Comparison of ENCODE assay signal across 8 cellular contexts in the genomic region with DNA sequence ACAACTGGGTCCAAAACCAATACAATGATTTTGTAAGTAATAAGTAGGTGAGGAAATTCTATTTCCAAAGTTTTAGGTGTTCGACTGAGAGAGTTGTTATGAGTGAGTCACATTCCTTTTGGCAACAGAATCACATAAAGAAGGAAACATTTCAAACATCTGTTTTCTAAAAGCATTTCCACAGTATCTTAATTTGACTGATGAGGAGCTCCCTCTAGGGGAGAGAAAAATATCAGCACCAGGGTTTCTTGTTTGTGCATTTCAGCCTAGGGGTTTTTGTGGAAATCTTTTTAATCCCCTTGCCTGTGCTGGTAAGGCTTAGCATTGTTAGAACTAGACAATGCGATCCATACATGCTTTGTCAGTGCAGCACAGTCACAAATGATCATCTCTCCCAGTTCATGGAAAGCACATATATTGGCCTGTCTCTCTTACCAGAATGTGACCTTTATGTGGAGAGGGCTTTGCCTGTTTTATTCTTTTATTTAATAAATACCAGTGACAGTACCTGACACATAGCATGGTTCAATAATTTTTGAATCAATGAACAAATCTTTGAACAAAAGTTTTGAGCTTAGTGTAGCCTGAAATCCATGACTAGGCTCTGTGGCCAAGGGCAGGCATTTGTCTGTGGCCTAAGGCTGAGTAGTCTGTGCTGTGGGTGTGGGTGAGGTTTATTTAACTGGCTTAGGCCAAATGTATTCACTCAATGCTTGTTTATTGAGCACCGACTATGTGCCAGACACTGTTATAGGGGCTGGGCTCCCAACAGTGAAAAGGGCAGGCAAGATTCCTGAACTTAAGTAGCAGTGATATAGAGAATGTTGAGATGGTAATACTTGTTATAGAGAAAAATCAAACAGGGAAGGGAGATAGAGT. TPM values are rescaled to one million over a fixed set of nuclear protein-coding genes. Genes with fewer than 3 reads are reported as not detected.
DNase-seq lines count a peak whose midpoint lies in the region; ATAC-seq and TF ChIP-seq lines count a peak whose summit lies in the region.

No MANE protein-coding gene starts in this region.

- no peak overlapping the region for H3K4me3 ChIP-seq in SJCRH30
- no peak overlapping the region for H3K4me3 ChIP-seq in naive thymus-derived CD4-positive, alpha-beta T cell (ENCODE audit: low read length)

- CTCF ChIA-PET in activated CD4-positive, alpha-beta T cell treated with anti-CD3 and anti-CD28 coated beads, Interleukin-2, amount 10 ng/mL, durations not matched to agents 7 days and 5 days (lab: Charles Lee): interaction anchor here (0.6 to 2.6 kb wide), 8 partner anchors 13 to 612 kb away, joined by 3 to 11 read pairs (median 3); no protein-coding TSS in a partner anchor
- CTCF ChIA-PET in naive thymus-derived CD4-positive, alpha-beta T cell (lab: Charles Lee): interaction anchor here (1.0 to 4.2 kb wide), 4 partner anchors 160 to 1185 kb away, joined by 3 to 49 read pairs (median 4); a partner anchor contains a TSS

- peaks cover 19% of the 10 kb centered on the region for H3K27me3 Mint-ChIP-seq in activated CD4-positive, alpha-beta T cell treated with anti-CD3 and anti-CD28 coated beads, Interleukin-2, amount 10 ng/mL, durations not matched to agents 7 days and 5 days
- H3K27me3 Mint-ChIP-seq in naive thymus-derived CD4-positive, alpha-beta T cell: peaks cover 5 to 16% (median 13%) of the 10 kb centered on the region in 5 donors

- intact Hi-C loops in naive thymus-derived CD4-positive, alpha-beta T cell (cut with micrococcal nuclease): loop anchor here (1.0 kb wide), 6 partner anchors 81 to 409 kb away; a partner anchor contains a TSS

- no peak overlapping the region for H3K27ac ChIP-seq in SJCRH30
- no peak overlapping the region for H3K27ac ChIP-seq in naive thymus-derived CD4-positive, alpha-beta T cell (ENCODE audit: low read depth, low read length)

- ATAC-seq in naive thymus-derived CD4-positive, alpha-beta T cell: peak; percentile 70
- ATAC-seq in GM19452 (IDR thresholded peaks at IDR 0.05; ENCODE audit: unreplicated experiment) (no peak), HG02885 (IDR thresholded peaks at IDR 0.05; ENCODE audit: poor library complexity, unreplicated experiment) (no peak)

- H3K4me1 Mint-ChIP-seq in activated CD4-positive, alpha-beta T cell treated with anti-CD3 and anti-CD28 coated beads, Interleukin-2, amount 10 ng/mL, durations not matched to agents 7 days and 5 days: peaks cover 40% of the 10 kb centered on the region
- peaks cover 4 to 48% (median 13%) of the 10 kb centered on the region in 7 donors for H3K4me1 Mint-ChIP-seq in naive thymus-derived CD4-positive, alpha-beta T cell

- no peaks in the 10 kb centered on the region for H3K9me3 ChIP-seq in SJCRH30 (replicated peaks)
- no peaks in the 10 kb centered on the region for H3K9me3 ChIP-seq in naive thymus-derived CD4-positive, alpha-beta T cell (ENCODE audit: control insufficient read depth in 2 of 3, low read length in 3 of 3)

- TF ChIP-seq EP300 in Ishikawa (IDR thresholded peaks at IDR 0.05; ENCODE audit: borderline replicate concordance): no peak

- H3K36me3 ChIP-seq in SJCRH30: no peaks in the 10 kb centered on the region
- H3K36me3 ChIP-seq in naive thymus-derived CD4-positive, alpha-beta T cell (ENCODE audit: control insufficient read depth in 2 of 3, insufficient read depth in 3 of 3, low read length in 3 of 3): no peaks in the 10 kb centered on the region

- H3K27ac Mint-ChIP-seq in activated CD4-positive, alpha-beta T cell treated with anti-CD3 and anti-CD28 coated beads, Interleukin-2, amount 10 ng/mL, durations not matched to agents 7 days and 5 days: no peak overlapping the region
- H3K27ac Mint-ChIP-seq in naive thymus-derived CD4-positive, alpha-beta T cell: no peak overlapping the region

- H3K4me3 Mint-ChIP-seq in activated CD4-positive, alpha-beta T cell treated with anti-CD3 and anti-CD28 coated beads, Interleukin-2, amount 10 ng/mL, durations not matched to agents 7 days and 5 days: no peak overlapping the region
- H3K4me3 Mint-ChIP-seq in naive thymus-derived CD4-positive, alpha-beta T cell: no peak overlapping the region

- H3K9me3 Mint-ChIP-seq in activated CD4-positive, alpha-beta T cell treated with anti-CD3 and anti-CD28 coated beads, Interleukin-2, amount 10 ng/mL, durations not matched to agents 7 days and 5 days: peaks cover 2% of the 10 kb centered on the region
- no peaks in the 10 kb centered on the region for H3K9me3 Mint-ChIP-seq in naive thymus-derived CD4-positive, alpha-beta T cell

- POLR2A ChIA-PET in activated CD4-positive, alpha-beta T cell treated with anti-CD3 and anti-CD28 coated beads, Interleukin-2, amount 10 ng/mL, durations not matched to agents 7 days and 5 days (lab: Charles Lee): interaction anchor here (0.7 kb wide), 1 partner anchor 35 kb away, joined by 3 read pairs; no protein-coding TSS in a partner anchor
- POLR2A ChIA-PET in naive thymus-derived CD4-positive, alpha-beta T cell (lab: Charles Lee): interaction anchor here (1.0 kb wide), 1 partner anchor 298 kb away, joined by 4 read pairs; no protein-coding TSS in a partner anchor

- TF ChIP-seq RAD21 in Ishikawa (IDR thresholded peaks at IDR 0.05; ENCODE audit: low read depth): peak; percentile 76

- no peaks in the 10 kb centered on the region for H3K36me3 Mint-ChIP-seq in activated CD4-positive, alpha-beta T cell treated with anti-CD3 and anti-CD28 coated beads, Interleukin-2, amount 10 ng/mL, durations not matched to agents 7 days and 5 days (ENCODE audit: low read depth)
- H3K36me3 Mint-ChIP-seq in naive thymus-derived CD4-positive, alpha-beta T cell: peaks cover 0 to 2% (median 0%) of the 10 kb centered on the region in 5 donors

- H3K27me3 ChIP-seq in SJCRH30: no peaks in the 10 kb centered on the region
- no peaks in the 10 kb centered on the region for H3K27me3 ChIP-seq in naive thymus-derived CD4-positive, alpha-beta T cell (ENCODE audit: control insufficient read depth in 2 of 2, insufficient read depth in 2 of 2, low read length in 2 of 2)

- DNase-seq in activated CD4-positive, alpha-beta T cell treated with anti-CD3 and anti-CD28 coated beads, Interleukin-2, amount 10 ng/mL, durations not matched to agents 7 days and 5 days: peak; percentile 60
- no peak for DNase-seq in activated CD4-positive, alpha-beta T cell treated with anti-CD3 and anti-CD28 coated beads, Interleukin-2, amount 50 U/mL, for 1 hour
- DNase-seq in SJCRH30: peak; percentile 47 to 84
- peak; percentile 50 for DNase-seq in epidermal melanocyte (ENCODE audit: insufficient read length, low spot score)
- peak in 7 of 9 donors; percentile 23 to 66 (median 55) for DNase-seq in naive thymus-derived CD4-positive, alpha-beta T cell

- peaks cover 13% of the 10 kb centered on the region for H3K4me1 ChIP-seq in SJCRH30
- H3K4me1 ChIP-seq in naive thymus-derived CD4-positive, alpha-beta T cell (ENCODE audit: control insufficient read depth in 2 of 2, insufficient read depth in 2 of 2, low read length in 2 of 2): no peaks in the 10 kb centered on the region

TF ChIP-seq in Ishikawa, 13 proteins besides CTCF, POLR2A, EP300 and RAD21 (continues in another document):
- TF ChIP-seq, protein P1, sequence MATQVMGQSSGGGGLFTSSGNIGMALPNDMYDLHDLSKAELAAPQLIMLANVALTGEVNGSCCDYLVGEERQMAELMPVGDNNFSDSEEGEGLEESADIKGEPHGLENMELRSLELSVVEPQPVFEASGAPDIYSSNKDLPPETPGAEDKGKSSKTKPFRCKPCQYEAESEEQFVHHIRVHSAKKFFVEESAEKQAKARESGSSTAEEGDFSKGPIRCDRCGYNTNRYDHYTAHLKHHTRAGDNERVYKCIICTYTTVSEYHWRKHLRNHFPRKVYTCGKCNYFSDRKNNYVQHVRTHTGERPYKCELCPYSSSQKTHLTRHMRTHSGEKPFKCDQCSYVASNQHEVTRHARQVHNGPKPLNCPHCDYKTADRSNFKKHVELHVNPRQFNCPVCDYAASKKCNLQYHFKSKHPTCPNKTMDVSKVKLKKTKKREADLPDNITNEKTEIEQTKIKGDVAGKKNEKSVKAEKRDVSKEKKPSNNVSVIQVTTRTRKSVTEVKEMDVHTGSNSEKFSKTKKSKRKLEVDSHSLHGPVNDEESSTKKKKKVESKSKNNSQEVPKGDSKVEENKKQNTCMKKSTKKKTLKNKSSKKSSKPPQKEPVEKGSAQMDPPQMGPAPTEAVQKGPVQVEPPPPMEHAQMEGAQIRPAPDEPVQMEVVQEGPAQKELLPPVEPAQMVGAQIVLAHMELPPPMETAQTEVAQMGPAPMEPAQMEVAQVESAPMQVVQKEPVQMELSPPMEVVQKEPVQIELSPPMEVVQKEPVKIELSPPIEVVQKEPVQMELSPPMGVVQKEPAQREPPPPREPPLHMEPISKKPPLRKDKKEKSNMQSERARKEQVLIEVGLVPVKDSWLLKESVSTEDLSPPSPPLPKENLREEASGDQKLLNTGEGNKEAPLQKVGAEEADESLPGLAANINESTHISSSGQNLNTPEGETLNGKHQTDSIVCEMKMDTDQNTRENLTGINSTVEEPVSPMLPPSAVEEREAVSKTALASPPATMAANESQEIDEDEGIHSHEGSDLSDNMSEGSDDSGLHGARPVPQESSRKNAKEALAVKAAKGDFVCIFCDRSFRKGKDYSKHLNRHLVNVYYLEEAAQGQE (IDR thresholded peaks at IDR 0.05; ENCODE audit: low read depth): no peak
- TF ChIP-seq TAF1 (IDR thresholded peaks at IDR 0.05; ENCODE audit: low read depth) (no peak), FOXM1 (IDR thresholded peaks at IDR 0.05; ENCODE audit: borderline replicate concordance, low read depth) (no peak), TCF12 (IDR thresholded peaks at IDR 0.05; ENCODE audit: low read depth) (no peak), CEBPB (IDR thresholded peaks at IDR 0.05) (no peak), NFIC (IDR thresholded peaks at IDR 0.05) (no peak), YY1 (IDR thresholded peaks at IDR 0.05; ENCODE audit: low read depth) (no peak), EGR1 (IDR thresholded peaks at IDR 0.05) (no peak), TEAD4 (IDR thresholded peaks at IDR 0.05) (no peak), CREB1 (IDR thresholded peaks at IDR 0.05; ENCODE audit: low read depth) (no peak)
- TF ChIP-seq, protein P2, sequence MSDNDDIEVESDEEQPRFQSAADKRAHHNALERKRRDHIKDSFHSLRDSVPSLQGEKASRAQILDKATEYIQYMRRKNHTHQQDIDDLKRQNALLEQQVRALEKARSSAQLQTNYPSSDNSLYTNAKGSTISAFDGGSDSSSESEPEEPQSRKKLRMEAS (IDR thresholded peaks at IDR 0.05): no peak
- TF ChIP-seq, protein P3, sequence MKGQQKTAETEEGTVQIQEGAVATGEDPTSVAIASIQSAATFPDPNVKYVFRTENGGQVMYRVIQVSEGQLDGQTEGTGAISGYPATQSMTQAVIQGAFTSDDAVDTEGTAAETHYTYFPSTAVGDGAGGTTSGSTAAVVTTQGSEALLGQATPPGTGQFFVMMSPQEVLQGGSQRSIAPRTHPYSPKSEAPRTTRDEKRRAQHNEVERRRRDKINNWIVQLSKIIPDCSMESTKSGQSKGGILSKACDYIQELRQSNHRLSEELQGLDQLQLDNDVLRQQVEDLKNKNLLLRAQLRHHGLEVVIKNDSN (IDR thresholded peaks at IDR 0.05): no peak

RNA-seq across cellular contexts. Expression of a gene that starts 21.1 kb away (rescaled TPM):
- not detected for total RNA-seq in activated CD4-positive, alpha-beta T cell treated with anti-CD3 and anti-CD28 coated beads, Interleukin-2, amount 10 ng/mL, durations not matched to agents 7 days and 5 days
- not detected in 2 replicates for total RNA-seq in SJCRH30 (2014; rRNA removed; shearing (Covaris generic))
- total RNA-seq in naive thymus-derived CD4-positive, alpha-beta T cell: not detected
- polyA plus RNA-seq in naive thymus-derived CD4-positive, alpha-beta T cell: not detected
